In the genomic region with DNA sequence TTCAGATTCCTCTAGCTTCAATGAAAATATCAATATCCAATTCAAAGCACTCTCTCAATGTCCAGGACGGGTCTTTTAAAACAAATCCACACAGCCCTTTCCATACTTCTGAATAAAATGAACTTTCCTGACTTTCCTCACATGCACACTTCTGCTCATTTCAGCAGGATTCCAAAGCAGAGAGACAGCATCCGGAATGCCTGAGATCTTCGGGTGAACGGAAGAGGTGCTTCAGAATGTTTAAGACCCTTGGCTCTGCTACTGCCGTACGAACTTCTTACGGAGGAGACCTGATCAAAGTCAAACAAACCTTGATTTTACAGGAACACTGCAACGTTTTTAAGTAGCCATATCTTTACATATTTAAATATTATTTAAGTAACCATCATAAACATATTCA, we compare ENCODE assay signal across 16 cellular contexts.
"Had no signal": no experiment of that assay in that cellular context is flagged by ENCODE, and none has a peak within 500 bp of the region (broad histone marks: within the 10 kb centered on the region; RNA-seq: fewer than 3 reads in every experiment).

No MANE protein-coding gene starts in this region.

- H3K4me1 ChIP-seq: foreskin keratinocyte, left lung, pancreas, psoas muscle, right atrium auricular region, upper lobe of left lung had no signal

- H3K4me3 Mint-ChIP-seq: activated CD4-positive, alpha-beta T cell treated with anti-CD3 and anti-CD28 coated beads, Interleukin-2, amount 10 ng/mL, durations not matched to agents 7 days and 5 days; activated CD8-positive, alpha-beta T cell treated with anti-CD3 and anti-CD28 coated beads for 36 hours; dendritic cell treated with granulocyte-macrophage colony-stimulating factor and Interleukin-4, amounts not matched to agents 40 ng/mL and 50 ng/mL, for 4 days; immature natural killer cell; natural killer cell; T-cell; T-helper 2 cell treated with Interferon-gamma antibody and Interleukin-4, amounts not matched to agents 5 μg/mL and 100 μg/mL, for 36 hours had no signal

- H3K9me3 Mint-ChIP-seq: activated CD4-positive, alpha-beta T cell treated with anti-CD3 and anti-CD28 coated beads, Interleukin-2, amount 10 ng/mL, durations not matched to agents 7 days and 5 days; activated CD8-positive, alpha-beta T cell treated with anti-CD3 and anti-CD28 coated beads for 36 hours; activated naive CD4-positive, alpha-beta T cell treated with anti-CD3 and anti-CD28 coated beads, Interleukin-2, amount 50 U/mL, for 72 hours; dendritic cell treated with granulocyte-macrophage colony-stimulating factor and Interleukin-4, amounts not matched to agents 40 ng/mL and 50 ng/mL, for 4 days; immature natural killer cell; natural killer cell; T-cell; T-helper 2 cell treated with Interferon-gamma antibody and Interleukin-4, amounts not matched to agents 5 μg/mL and 100 μg/mL, for 36 hours had no signal

- H3K36me3 ChIP-seq: left lung, neutrophil, pancreas, right atrium auricular region, upper lobe of left lung had no signal

- H3K27ac Mint-ChIP-seq: activated CD4-positive, alpha-beta T cell treated with anti-CD3 and anti-CD28 coated beads, Interleukin-2, amount 10 ng/mL, durations not matched to agents 7 days and 5 days; activated CD8-positive, alpha-beta T cell treated with anti-CD3 and anti-CD28 coated beads for 36 hours; activated naive CD4-positive, alpha-beta T cell treated with anti-CD3 and anti-CD28 coated beads, Interleukin-2, amount 50 U/mL, for 72 hours; dendritic cell treated with granulocyte-macrophage colony-stimulating factor and Interleukin-4, amounts not matched to agents 40 ng/mL and 50 ng/mL, for 4 days; immature natural killer cell; natural killer cell; T-cell; T-helper 2 cell treated with Interferon-gamma antibody and Interleukin-4, amounts not matched to agents 5 μg/mL and 100 μg/mL, for 36 hours had no signal

- H3K4me1 Mint-ChIP-seq: activated CD4-positive, alpha-beta T cell treated with anti-CD3 and anti-CD28 coated beads, Interleukin-2, amount 10 ng/mL, durations not matched to agents 7 days and 5 days; immature natural killer cell; natural killer cell; T-cell had no signal

- H3K9me3 ChIP-seq: left lung, neutrophil, pancreas, psoas muscle, right atrium auricular region, upper lobe of left lung had no signal

- H3K36me3 Mint-ChIP-seq: activated naive CD4-positive, alpha-beta T cell treated with anti-CD3 and anti-CD28 coated beads, Interleukin-2, amount 50 U/mL, for 72 hours; immature natural killer cell; natural killer cell; T-cell had no signal

- DNase-seq: activated CD4-positive, alpha-beta T cell treated with anti-CD3 and anti-CD28 coated beads, Interleukin-2, amount 10 ng/mL, durations not matched to agents 7 days and 5 days; activated CD8-positive, alpha-beta T cell treated with anti-CD3 and anti-CD28 coated beads for 36 hours; left lung had no signal

- H3K27me3 ChIP-seq: left lung, pancreas, right atrium auricular region, upper lobe of left lung had no signal

- H3K4me3 ChIP-seq: left lung, lung, pancreas, psoas muscle, upper lobe of left lung had no signal
